Comparison of ENCODE assay signal across 8 cellular contexts in genomic region chr10:102729090-102730026, GRCh38. TPM values are rescaled to one million over a fixed set of nuclear protein-coding genes. Genes with fewer than 3 reads are reported as not detected.
A peak's percentile ranks its signal among the peaks of the same experiment; 100 is the strongest.
DNase-seq lines count a peak whose midpoint lies in the region; ATAC-seq and TF ChIP-seq lines count a peak whose summit lies in the region.

No MANE protein-coding gene starts in this region.

- peaks cover 39% of the 10 kb centered on the region for H3K36me3 ChIP-seq in A673 (ENCODE audit: insufficient read depth, low read length, poor library complexity, severe bottlenecking)

- intact Hi-C loops in A673 (cut with micrococcal nuclease; ENCODE audit: unreplicated experiment), result loop anchor here (2.0 to 10.0 kb wide), 3 partner anchors 103 to 335 kb away; no protein-coding TSS in a partner anchor

- no peak overlapping the region for H3K27ac ChIP-seq in A673 (ENCODE audit: low read depth, low read length, poor library complexity, severe bottlenecking)

- H3K4me1 Mint-ChIP-seq in memory B cell, result peaks cover 2% of the 10 kb centered on the region

- H3K27ac Mint-ChIP-seq in memory B cell, result no peak overlapping the region

- H3K4me1 ChIP-seq in A673 (ENCODE audit: insufficient read depth, low read length, poor library complexity, severe bottlenecking), result no peaks in the 10 kb centered on the region

- peak; percentile 78 for DNase-seq in A673 (ENCODE audit: low spot score)
- DNase-seq in NCI-H2227 (lab: John Stamatoyannopoulos, UW; ENCODE audit: unreplicated experiment), result peak; percentile 82
- peak; percentile 61 to 72 for DNase-seq in activated CD4-positive, alpha-beta T cell treated with anti-CD3 and anti-CD28 coated beads, Interleukin-2, amount 50 U/mL, for 48 hours
- DNase-seq in effector CD8-positive, alpha-beta T cell (lab: John Stamatoyannopoulos, UW), result peak; percentile 9
- DNase-seq in memory B cell (ENCODE audit: low spot score in 2 of 2), result peak; percentile 34 to 42
- DNase-seq in stimulated activated CD8-positive, alpha-beta memory T cell treated with anti-CD3 and anti-CD28 coated beads, Interleukin-4, amount 100 ng/mL, for 24 hours (ENCODE audit: low read depth), result peak; percentile 41

- no peak overlapping the region for H3K4me3 Mint-ChIP-seq in memory B cell

- ATAC-seq in memory B cell (ENCODE audit: low read depth), result peak; percentile 59
- no peak for ATAC-seq in HG03469 (IDR thresholded peaks at IDR 0.05; ENCODE audit: unreplicated experiment)

- no peaks in the 10 kb centered on the region for H3K9me3 ChIP-seq in A673 (ENCODE audit: low read depth, low read length, poor library complexity, severe bottlenecking)

- CTCF ChIA-PET in A673 (lab: Charles Lee), result no interaction called here

- BruUV-seq in A673 (replicated peaks; lab: Mats Ljungman, UMichigan), result no TSS peak

- H3K4me3 ChIP-seq in A673 (ENCODE audit: low read depth, low read length, poor library complexity, severe bottlenecking), result no peak overlapping the region

- H3K9me3 Mint-ChIP-seq in memory B cell, result no peaks in the 10 kb centered on the region

- no peaks in the 10 kb centered on the region for H3K27me3 Mint-ChIP-seq in memory B cell

- TF ChIP-seq CTCF in A673 (conservative IDR thresholded peaks at IDR 0.05; ENCODE audit: low read depth, low read length) (peak; percentile 94), GM12873 (IDR thresholded peaks at IDR 0.05; ENCODE audit: insufficient read depth, low read depth, low read length, missing control alignments) (peak; percentile 90)

- H3K36me3 Mint-ChIP-seq in memory B cell, result peaks cover 15% of the 10 kb centered on the region

- no peaks in the 10 kb centered on the region for H3K27me3 ChIP-seq in A673 (replicated peaks; ENCODE audit: insufficient read depth, low read depth, low read length, poor library complexity)

- POLR2A ChIA-PET in A673 (lab: Charles Lee; ENCODE audit: low non-redundant PET), result no interaction called here

RNA-seq across cellular contexts. Expression of gene WBP1L, which starts 14.4 kb away (rescaled TPM):
- 20.0 and 20.3 TPM in 2 replicates for total RNA-seq in A673 (2021)

RNA-seq across cellular contexts. Expression of gene SFXN2, which starts 14.9 kb away (rescaled TPM):
- 19.5 and 24.6 TPM in 2 replicates for total RNA-seq in A673 (2021)

RNA-seq across cellular contexts. Expression of gene ARL3, which starts 15.2 kb away (rescaled TPM):
- total RNA-seq in A673 (2021), result 14.9 and 17.2 TPM in 2 replicates

Comparison
In these comparisons a context has a peak if more than half of its experiments do, and no peak if none do; other contexts are left out.
1. DNase-seq: peak in every context shown above with its lines; median percentile 82 in NCI-H2227; 78 in A673; 66 in activated CD4-positive, alpha-beta T cell treated with anti-CD3 and anti-CD28 coated beads, Interleukin-2, amount 50 U/mL, for 48 hours; 41 in stimulated activated CD8-positive, alpha-beta memory T cell treated with anti-CD3 and anti-CD28 coated beads, Interleukin-4, amount 100 ng/mL, for 24 hours; 38 in memory B cell; 9 in effector CD8-positive, alpha-beta T cell.